In the genomic region with DNA sequence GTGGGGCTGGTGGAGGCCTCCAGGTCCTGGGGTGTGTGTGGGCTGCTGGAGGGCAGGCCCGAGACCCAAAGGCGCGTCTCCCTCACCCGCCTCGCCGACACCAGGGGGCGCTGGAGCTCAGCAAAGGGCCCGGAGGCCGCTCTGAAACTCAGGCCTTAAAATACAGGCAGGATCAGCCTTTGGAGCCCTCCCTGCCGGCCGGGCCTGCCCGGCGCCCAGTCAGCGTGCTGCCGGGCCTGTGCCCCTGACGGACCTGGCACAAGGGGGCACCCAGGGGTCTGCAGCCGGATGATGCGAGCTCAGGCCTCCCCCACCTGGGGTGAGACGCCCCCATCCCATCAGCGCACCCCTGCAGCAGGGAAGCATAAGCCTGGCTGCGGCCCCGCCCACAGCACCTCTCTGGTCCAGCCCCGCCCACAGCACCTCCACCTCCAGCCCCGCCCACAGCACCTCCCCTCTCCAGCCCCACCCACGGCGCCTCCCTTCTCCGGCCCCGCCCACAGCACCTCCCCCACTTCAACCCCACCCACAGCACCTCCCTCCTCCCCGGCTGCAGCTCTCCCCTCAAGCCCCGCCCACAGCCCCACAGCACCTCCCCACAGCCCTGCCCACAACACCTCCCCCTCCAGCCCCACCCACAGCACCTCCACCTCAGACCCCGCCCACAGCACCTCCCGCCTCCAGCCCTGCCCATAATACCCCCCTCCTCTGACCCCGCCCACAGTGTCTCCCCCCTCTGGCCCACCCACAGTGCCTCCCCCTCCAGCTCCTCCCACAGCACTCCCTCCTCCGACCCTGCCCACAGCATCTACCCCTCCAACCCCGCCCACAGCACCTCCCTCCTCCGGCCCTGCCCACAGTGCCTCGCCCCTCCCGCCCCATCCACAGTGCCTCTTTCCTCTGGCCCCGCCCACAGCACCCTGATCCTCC, we compare ENCODE assay signal across 8 cellular contexts.
DNase-seq lines count a peak whose midpoint lies in the region; ATAC-seq and TF ChIP-seq lines count a peak whose summit lies in the region.

No MANE protein-coding gene starts in this region.

- H3K4me1 ChIP-seq in HUES48 (ENCODE audit: control insufficient read depth, insufficient read depth, low read length) (no peaks in the 10 kb centered on the region), SJCRH30 (peaks cover 19% of the 10 kb centered on the region), gastroesophageal sphincter (peaks cover 0 to 43% (median 0%) of the 10 kb centered on the region in 3 donors)

- no peaks in the 10 kb centered on the region for H3K27me3 ChIP-seq in HUES48 (ENCODE audit: control insufficient read depth, insufficient read depth, low read length)
- no peaks in the 10 kb centered on the region for H3K27me3 ChIP-seq in SJCRH30
- H3K27me3 ChIP-seq in gastroesophageal sphincter = peaks cover 2% of the 10 kb centered on the region

- ATAC-seq in gastroesophageal sphincter = peak; percentile 85
- no peak for ATAC-seq in GM18873 (IDR thresholded peaks at IDR 0.05; ENCODE audit: low FRiP score, unreplicated experiment)

- H3K9me3 ChIP-seq in HUES48 (ENCODE audit: control insufficient read depth, insufficient read depth, low read length) (0 out of 2 replicates have a peak, but pooled peaks cover 5% of the 10 kb centered on the region), SJCRH30 (replicated peaks) (peaks cover 10% of the 10 kb centered on the region), gastroesophageal sphincter (peaks cover 0 to 18% (median 0%) of the 10 kb centered on the region in 3 donors)

- no peak for TF ChIP-seq POLR2A in gastroesophageal sphincter (IDR thresholded peaks at IDR 0.05)

- H3K9ac ChIP-seq in HUES48 (ENCODE audit: low read depth, low read length) = no peak overlapping the region

- 0 to 3% methylated on average over 1 to 6 of the region's 39 CpGs for WGBS in gastroesophageal sphincter (ENCODE audit: low coverage in 1 of 2), 2 donors

- H3K36me3 ChIP-seq in HUES48 (ENCODE audit: control insufficient read depth, insufficient read depth, low read length) (no peaks in the 10 kb centered on the region), SJCRH30 (no peaks in the 10 kb centered on the region), gastroesophageal sphincter (no peaks in the 10 kb centered on the region)

- H3K4me3 ChIP-seq in HUES48 (ENCODE audit: low read depth, low read length) = peak overlapping the region; percentile 87
- H3K4me3 ChIP-seq in SJCRH30 = peak overlapping the region; percentile 30
- H3K4me3 ChIP-seq in gastroesophageal sphincter = peak overlapping the region; percentile 16 to 49

- peak; percentile 91 to 92 for DNase-seq in SJCRH30
- DNase-seq in activated gamma-delta T cell treated with anti-CD3 and anti-CD28 coated beads, Interleukin-2, amount 50 U/mL, for 16 hours (ENCODE audit: low read depth) = peak; percentile 39
- DNase-seq in non-pigmented ciliary epithelial cell (ENCODE audit: low read depth) = peak; percentile 32
- DNase-seq in stromal cell of bone marrow (ENCODE audit: low read depth) = peak; percentile 36

- no peak for TF ChIP-seq EP300 in gastroesophageal sphincter (IDR thresholded peaks at IDR 0.05)

- no peak overlapping the region for H3K27ac ChIP-seq in C4-2B
- no peak overlapping the region for H3K27ac ChIP-seq in HUES48 (ENCODE audit: low read depth, low read length)
- H3K27ac ChIP-seq in SJCRH30 = no peak overlapping the region
- H3K27ac ChIP-seq in gastroesophageal sphincter = peak overlapping the region in 3 of 4 donors; percentile 76 to 80 (median 78)

- TF ChIP-seq CTCF in C4-2B (conservative IDR thresholded peaks at IDR 0.05) (peak; percentile 84), gastroesophageal sphincter (IDR thresholded peaks at IDR 0.05) (peak in 3 of 4 experiments; percentile 93 to 96 (median 95))

Comparison
In these comparisons a context has a peak if more than half of its experiments do, and no peak if none do; other contexts are left out.
1. H3K27ac ChIP-seq: peak in gastroesophageal sphincter (3 of 4); none in C4-2B (single experiment), HUES48 (single experiment) and SJCRH30 (single experiment).
2. H3K4me3 ChIP-seq: peak in every context shown above with its lines; median percentile 87 in HUES48; 32 in gastroesophageal sphincter; 30 in SJCRH30.
3. DNase-seq: peak in every context shown above with its lines; median percentile 92 in SJCRH30; 39 in activated gamma-delta T cell treated with anti-CD3 and anti-CD28 coated beads, Interleukin-2, amount 50 U/mL, for 16 hours; 36 in stromal cell of bone marrow; 32 in non-pigmented ciliary epithelial cell.